Comparison of ENCODE assay signal across 2 cellular contexts in the genomic region with DNA sequence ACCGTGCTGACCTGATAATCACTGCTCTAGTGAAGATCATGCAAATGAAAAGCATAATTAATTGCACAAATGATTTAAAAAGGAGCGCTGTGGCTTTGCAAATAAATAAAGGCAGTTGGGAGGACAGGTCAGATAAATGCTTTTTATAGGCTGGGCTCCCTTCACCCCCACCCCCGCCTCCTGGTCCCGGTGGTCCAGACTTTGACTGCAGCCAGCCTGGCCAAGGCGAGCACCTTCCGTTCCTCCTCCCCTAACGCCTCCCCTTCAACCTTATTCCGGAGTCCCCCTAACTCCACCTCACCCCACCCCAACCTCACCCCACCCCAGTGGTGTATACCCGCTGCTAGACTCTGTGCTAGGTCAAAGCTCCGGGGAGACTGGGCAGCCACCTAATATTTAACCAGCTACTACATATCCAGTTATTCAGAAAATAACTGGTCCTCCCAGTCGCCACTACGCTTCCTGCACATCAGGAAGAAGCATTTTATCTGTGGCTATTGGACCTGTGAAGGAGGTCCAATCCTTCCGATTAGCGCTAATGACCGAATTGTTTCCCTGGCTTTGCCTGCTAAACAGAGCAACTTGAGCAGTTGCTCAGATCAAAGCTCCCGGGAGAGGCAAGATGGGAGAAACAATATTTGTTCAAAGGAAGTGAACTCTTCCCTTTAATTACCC.
TF ChIP-seq lines count a peak whose summit lies in the region.

No MANE protein-coding gene starts in this region.

TF ChIP-seq in GM23338, 12 proteins besides CTCF, POLR2A, EP300 and RAD21:
- TF ChIP-seq EZH2phosphoT487 (IDR thresholded peaks at IDR 0.05; ENCODE audit: unreplicated experiment) (no peak), JUNB (IDR thresholded peaks at IDR 0.05; ENCODE audit: unreplicated experiment) (no peak), CREB1 (CRISPR knock-in tag; IDR thresholded peaks at IDR 0.05; ENCODE audit: low read depth) (no peak), EZH2 (IDR thresholded peaks at IDR 0.05; ENCODE audit: low read depth, unreplicated experiment) (peak; percentile 29), POLR2AphosphoS5 (IDR thresholded peaks at IDR 0.05; ENCODE audit: low read depth) (no peak)
- TF ChIP-seq, protein P1, sequence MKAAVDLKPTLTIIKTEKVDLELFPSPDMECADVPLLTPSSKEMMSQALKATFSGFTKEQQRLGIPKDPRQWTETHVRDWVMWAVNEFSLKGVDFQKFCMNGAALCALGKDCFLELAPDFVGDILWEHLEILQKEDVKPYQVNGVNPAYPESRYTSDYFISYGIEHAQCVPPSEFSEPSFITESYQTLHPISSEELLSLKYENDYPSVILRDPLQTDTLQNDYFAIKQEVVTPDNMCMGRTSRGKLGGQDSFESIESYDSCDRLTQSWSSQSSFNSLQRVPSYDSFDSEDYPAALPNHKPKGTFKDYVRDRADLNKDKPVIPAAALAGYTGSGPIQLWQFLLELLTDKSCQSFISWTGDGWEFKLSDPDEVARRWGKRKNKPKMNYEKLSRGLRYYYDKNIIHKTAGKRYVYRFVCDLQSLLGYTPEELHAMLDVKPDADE (IDR thresholded peaks at IDR 0.05): no peak

TF ChIP-seq in endothelial cell of umbilical vein, 7 proteins besides CTCF, POLR2A, EP300 and RAD21 (continued from another document):
- TF ChIP-seq EZH2 (IDR thresholded peaks at IDR 0.05; ENCODE audit: borderline replicate concordance, low read depth, low read length, severe bottlenecking): peak; percentile 78
